13 cellular contexts compared by ENCODE assay signal in genomic region chr2:70321377-70321776, GRCh38.
"Had no signal": no experiment of that assay in that cellular context is flagged by ENCODE, and none has a peak within 500 bp of the region (broad histone marks: within the 10 kb centered on the region; RNA-seq: fewer than 3 reads in every experiment).

No MANE protein-coding gene starts in this region.

- H3K27ac ChIP-seq: coronary artery, esophagus squamous epithelium, foreskin keratinocyte, right atrium auricular region, skin epidermis, transverse colon had no signal

- H3K4me1 ChIP-seq: esophagus squamous epithelium, foreskin keratinocyte, right atrium auricular region, transverse colon had no signal

- H3K27me3 ChIP-seq: foreskin keratinocyte, right atrium auricular region, transverse colon had no signal

- ATAC-seq: foreskin keratinocyte; stimulated activated naive CD8-positive, alpha-beta T cell treated with anti-CD3 and anti-CD28 coated beads, Interleukin-15, Interleukin-2, amounts not matched to agents 100 U/mL and 50 U/mL, for 24 hours had no signal

- H3K36me3 ChIP-seq: esophagus squamous epithelium, right atrium auricular region, transverse colon had no signal

- DNase-seq: activated CD4-positive, alpha-beta T cell treated with anti-CD3 and anti-CD28 coated beads, Interleukin-2, amount 10 ng/mL, durations not matched to agents 7 days and 5 days; activated CD4-positive, CD25-positive, alpha-beta regulatory T cell; activated CD8-positive, alpha-beta memory T cell treated with anti-CD3 and anti-CD28 coated beads, Interleukin-2, amount 50 U/mL, for 48 hours; activated gamma-delta T cell treated with Interleukin-2 at 50 U/mL for 16 hours; esophagus squamous epithelium; foreskin keratinocyte; kidney glomerular epithelial cell; occipital lobe; stimulated activated naive CD8-positive, alpha-beta T cell treated with anti-CD3 and anti-CD28 coated beads, Interleukin-15, Interleukin-2, amounts not matched to agents 100 U/mL and 50 U/mL, for 24 hours; transverse colon had no signal

- H3K4me3 ChIP-seq: coronary artery, esophagus squamous epithelium, right atrium auricular region, skin epidermis, transverse colon had no signal

- H3K9me3 ChIP-seq: esophagus squamous epithelium, right atrium auricular region, transverse colon had no signal
